10 cellular contexts compared by ENCODE assay signal in genomic region chr7:100017300-100017699, GRCh38. TPM values are rescaled to one million over a fixed set of nuclear protein-coding genes. Genes with fewer than 3 reads are reported as not detected.
DNase-seq lines count a peak whose midpoint lies in the region; ATAC-seq and TF ChIP-seq lines count a peak whose summit lies in the region.
"Had no signal": no experiment of that assay in that cellular context is flagged by ENCODE, and none has a peak within 500 bp of the region (broad histone marks: within the 10 kb centered on the region; RNA-seq: fewer than 3 reads in every experiment).

No MANE protein-coding gene starts in this region.

- no peak overlapping the region for H4K8ac ChIP-seq in H9 (replicated peaks; ENCODE audit: insufficient read length, low read depth, low read length)

- peaks cover 22% of the 10 kb centered on the region for H3K79me2 ChIP-seq in H9 (ENCODE audit: insufficient read depth, low read length)

- TF ChIP-seq POLR2A in gastroesophageal sphincter (IDR thresholded peaks at IDR 0.05), result no peak
- TF ChIP-seq POLR2A in sigmoid colon (IDR thresholded peaks at IDR 0.05), result no peak

- no peak overlapping the region for H2BK5ac ChIP-seq in H9 (ENCODE audit: insufficient read length, low read length)

- H3K14ac ChIP-seq in H9 (ENCODE audit: insufficient read depth, low read length), result no peak overlapping the region

- no peak overlapping the region for H3T11ph ChIP-seq in H9 (ENCODE audit: low read length)

- no peak for TF ChIP-seq EP300 in gastroesophageal sphincter (IDR thresholded peaks at IDR 0.05)
- peak in 1 of 4 donors; percentile 32 for TF ChIP-seq EP300 in sigmoid colon (IDR thresholded peaks at IDR 0.05)

- intact Hi-C loops in sigmoid colon (cut with DNase I), result loop anchor here (5.0 kb wide), 1 partner anchor 35 kb away; no protein-coding TSS in a partner anchor

- H2BK12ac ChIP-seq in H9 (ENCODE audit: insufficient read length, low read depth, low read length), result no peak overlapping the region

- H3K27me3 ChIP-seq in H9 (ENCODE audit: insufficient read depth, low read length), result no peaks in the 10 kb centered on the region
- no peaks in the 10 kb centered on the region for H3K27me3 ChIP-seq in gastroesophageal sphincter
- no peaks in the 10 kb centered on the region for H3K27me3 ChIP-seq in sigmoid colon

- no peak overlapping the region for H2BK20ac ChIP-seq in H9 (ENCODE audit: low read depth, low read length, poor library complexity, severe bottlenecking)

- H2AFZ ChIP-seq in H9 (ENCODE audit: low read length), result no peak overlapping the region

- no peak overlapping the region for H3K56ac ChIP-seq in H9 (ENCODE audit: insufficient read length, low read depth, low read length)

- ATAC-seq in WTC11 (no peak), gastroesophageal sphincter (no peak)

- H2BK120ac ChIP-seq in H9 (ENCODE audit: low read depth, low read length, poor library complexity, severe bottlenecking), result no peak overlapping the region

- H2AK5ac ChIP-seq in H9 (ENCODE audit: insufficient read length, low read length), result no peak overlapping the region

- POLR2A ChIA-PET in WTC11 (lab: Charles Lee), result no interaction called here

- H3K9me3 Mint-ChIP-seq in H9 (no peaks in the 10 kb centered on the region), WTC11 (no peaks in the 10 kb centered on the region)

- TF ChIP-seq CTCF in H9 (conservative IDR thresholded peaks at IDR 0.05) (no peak), WTC11 (IDR thresholded peaks at IDR 0.05) (no peak), gastroesophageal sphincter (IDR thresholded peaks at IDR 0.05) (no peak), sigmoid colon (IDR thresholded peaks at IDR 0.05) (no peak)

- no peak overlapping the region for H3K18ac ChIP-seq in H9 (ENCODE audit: insufficient read length, low read depth, low read length)

- H3K27ac ChIP-seq in H9 (ENCODE audit: insufficient read length, low read depth, low read length) (no peak overlapping the region), gastroesophageal sphincter (peak overlapping the region; percentile 39 to 98 (median 80)), sigmoid colon (peak overlapping the region; percentile 98 to 100 (median 100))

- peaks cover 10% of the 10 kb centered on the region for H3K79me1 ChIP-seq in H9 (ENCODE audit: insufficient read depth, low read depth, low read length, poor library complexity, severe bottlenecking)

- H3K4me3 Mint-ChIP-seq in H9, result peak overlapping the region; percentile 27 to 56; a peak in 4 of 5 replicates
- H3K4me3 Mint-ChIP-seq in WTC11, result peak overlapping the region; percentile 29

- no peak overlapping the region for H4K91ac ChIP-seq in H9 (ENCODE audit: insufficient read length, low read depth, low read length)

- H3K36me3 Mint-ChIP-seq in H9 (ENCODE audit: insufficient read depth in 1 of 3, low read depth in 3 of 3), result peaks cover 8 to 22% (median 8%) of the 10 kb centered on the region in 3 experiments; a peak in 5 of 7 replicates
- peaks cover 6% of the 10 kb centered on the region for H3K36me3 Mint-ChIP-seq in WTC11

- H3K36me3 ChIP-seq in gastroesophageal sphincter (peaks cover 0 to 5% of the 10 kb centered on the region in 2 donors), sigmoid colon (peaks cover 0 to 7% (median 0%) of the 10 kb centered on the region in 4 donors)

- no peak overlapping the region for H3K9ac ChIP-seq in H9 (ENCODE audit: extremely low read depth, insufficient read length, low read length)

- H3K27ac Mint-ChIP-seq in H9 (peak overlapping the region in 1 of 3 experiments; percentile 36; a peak in 2 of 7 replicates), WTC11 (peak overlapping the region; percentile 70)

- H3K4me1 ChIP-seq in H9 (ENCODE audit: insufficient read depth, low read length), result no peaks in the 10 kb centered on the region
- H3K4me1 ChIP-seq in gastroesophageal sphincter, result peaks cover 0 to 66% (median 10%) of the 10 kb centered on the region in 3 donors
- peaks cover 0 to 59% (median 49%) of the 10 kb centered on the region in 4 donors for H3K4me1 ChIP-seq in sigmoid colon

- H3K4ac ChIP-seq in H9 (ENCODE audit: low read depth, low read length), result no peak overlapping the region

- H3K27me3 Mint-ChIP-seq in H9 (ENCODE audit: low read depth) (no peaks in the 10 kb centered on the region), WTC11 (ENCODE audit: low read depth) (no peaks in the 10 kb centered on the region)

- DNase-seq in H9, result no peak
- no peak for DNase-seq in WTC11 (ENCODE audit: low spot score)
- DNase-seq in sigmoid colon, result peak; percentile 74
- DNase-seq in activated gamma-delta T cell treated with Interleukin-2 at 50 U/mL for 16 hours, result no peak
- DNase-seq in GM03348 (ENCODE audit: low spot score), result no peak
- no peak for DNase-seq in NCI-H1417 treated with DMSO at 0.1 percent for 48 hours (lab: John Stamatoyannopoulos, UW)
- DNase-seq in germinal center (ENCODE audit: low spot score), result no peak
- DNase-seq: activated CD8-positive, alpha-beta memory T cell treated with anti-CD3 and anti-CD28 coated beads, Interleukin-2, amount 50 U/mL, for 4 hours; mesendoderm had no signal

- H3K4me2 ChIP-seq in H9 (ENCODE audit: insufficient read depth, insufficient read length, low read length), result no peak overlapping the region

- H3K4me3 ChIP-seq in gastroesophageal sphincter, result peak overlapping the region in 1 of 2 donors; percentile 90
- H3K4me3 ChIP-seq in sigmoid colon, result peak overlapping the region in 1 of 4 donors; percentile 100

- H4K20me1 ChIP-seq in H9 (ENCODE audit: control insufficient read depth, insufficient read depth, insufficient read length), result no peaks in the 10 kb centered on the region

- H3K23me2 ChIP-seq in H9 (ENCODE audit: insufficient read length, low read depth, low read length, poor library complexity, severe bottlenecking), result peaks cover 5% of the 10 kb centered on the region

- CTCF ChIA-PET in WTC11 (lab: Charles Lee), result interaction anchor here (1.6 kb wide), 1 partner anchor 104 kb away, joined by 5 read pairs; no protein-coding TSS in a partner anchor

- H3K4me1 Mint-ChIP-seq in H9, result peaks cover 11 to 17% of the 10 kb centered on the region in 2 experiments
- H3K4me1 Mint-ChIP-seq in WTC11, result peaks cover 24% of the 10 kb centered on the region

- H2BK15ac ChIP-seq in H9 (ENCODE audit: low read depth, low read length), result no peak overlapping the region

- no peak overlapping the region for H4K5ac ChIP-seq in H9 (ENCODE audit: insufficient read length, low read depth, low read length)

- H3K9me3 ChIP-seq in H9 (ENCODE audit: control insufficient read depth, low read depth, low read length) (no peaks in the 10 kb centered on the region), gastroesophageal sphincter (no peaks in the 10 kb centered on the region), sigmoid colon (no peaks in the 10 kb centered on the region)

- no peak overlapping the region for H3K23ac ChIP-seq in H9 (ENCODE audit: insufficient read length, low read depth, low read length)

- WGBS in H9 (ENCODE audit: extremely low coverage, insufficient read length, low lambda C conversion rate), result no CpG with 5 or more reads among the region's 11 CpGs
- WGBS in gastroesophageal sphincter (ENCODE audit: low coverage in 1 of 2), 2 donors, result 62 to 80% methylated on average over 2 to 9 of the region's 11 CpGs
- WGBS in sigmoid colon, 2 donors, result 17 to 67% methylated on average over 11 of the region's 11 CpGs

TF ChIP-seq in WTC11, 78 proteins besides CTCF, POLR2A, EP300 and RAD21 (continues in another document):
- TF ChIP-seq ZNF425 (CRISPR knock-in tag; conservative IDR thresholded peaks at IDR 0.05), result no peak
- TF ChIP-seq OVOL2 (CRISPR knock-in tag; IDR thresholded peaks at IDR 0.05; ENCODE audit: borderline replicate concordance), result no peak
- TF ChIP-seq ZNF138 (CRISPR knock-in tag; conservative IDR thresholded peaks at IDR 0.05), result no peak
- no peak for TF ChIP-seq NR1H2 (CRISPR knock-in tag; IDR thresholded peaks at IDR 0.05)
- TF ChIP-seq PRRX2 (CRISPR knock-in tag; IDR thresholded peaks at IDR 0.05), result no peak
- no peak for TF ChIP-seq IRF2 (CRISPR knock-in tag; IDR thresholded peaks at IDR 0.05; ENCODE audit: borderline replicate concordance, low read depth)
- no peak for TF ChIP-seq SMAD3 (CRISPR knock-in tag; IDR thresholded peaks at IDR 0.05; ENCODE audit: borderline replicate concordance)

RNA-seq across cellular contexts. Expression of gene ZKSCAN1, which starts 1.9 kb away (rescaled TPM):
- total RNA-seq in H9 (2021) (28.2 and 29.8 TPM in 2 replicates), WTC11 (2021) (46.6 to 51.8 TPM (median 47.6 TPM) in 3 replicates), gastroesophageal sphincter (10 to 100 TPM; 31.6 to 35.5 (median 31.7) TPM), sigmoid colon (10 to 100 TPM; 27.8 to 32.7 (median 31.6) TPM)
- polyA plus RNA-seq in sigmoid colon, result 10 to 100 TPM in 2 of 3 donors, 1 to 10 TPM in 1; 8.4 to 22.4 (median 11.3) TPM

RNA-seq across cellular contexts. Expression of gene ZSCAN21, which starts 32.3 kb away (rescaled TPM):
- 23.5 and 24.3 TPM in 2 replicates for total RNA-seq in H9 (2021)
- 25.5 to 27.2 TPM (median 26.2 TPM) in 3 replicates for total RNA-seq in WTC11 (2021)
- total RNA-seq in gastroesophageal sphincter, result 10 to 100 TPM; 14.0 to 21.9 (median 20.9) TPM
- total RNA-seq in sigmoid colon, result 10 to 100 TPM; 14.7 to 21.8 (median 17.4) TPM
- 1 to 10 TPM; 4.2 to 4.3 (median 4.2) TPM for polyA plus RNA-seq in sigmoid colon

RNA-seq across cellular contexts. Expression of gene AZGP1, which starts 41.5 kb away (rescaled TPM):
- total RNA-seq in H9 (2021), result 0.24 TPM in 1 of 2 replicates, not detected in the other
- total RNA-seq in WTC11 (2021), result 1.6 to 2.7 TPM (median 1.8 TPM) in 3 replicates
- 100 to 1,000 TPM in 1 of 4 donors, 1 to 10 TPM in 3; 1.5 to 128 (median 4.5) TPM for total RNA-seq in gastroesophageal sphincter
- 10 to 100 TPM in 1 of 4 donors, 1 to 10 TPM in 2, under 1 TPM in 1; 0.66 to 17.1 (median 4.1) TPM for total RNA-seq in sigmoid colon
- 10 to 100 TPM in 1 of 3 donors, 1 to 10 TPM in 2; 4.6 to 10.2 (median 7.9) TPM for polyA plus RNA-seq in sigmoid colon
